ENCODE assay signal across 2 cellular contexts in the genomic region with DNA sequence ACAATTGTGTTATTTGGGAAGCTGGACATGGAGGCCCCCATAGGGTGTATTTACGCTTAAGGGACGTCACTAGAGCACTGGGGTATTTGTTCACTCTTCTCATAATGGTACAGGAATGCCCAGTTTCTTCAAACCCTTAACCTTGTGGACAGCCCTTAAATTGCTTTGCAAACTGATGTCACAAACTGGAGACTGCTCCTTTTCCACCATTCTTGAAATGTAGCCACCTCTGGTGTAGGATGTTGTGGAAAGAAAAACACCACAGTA.
TF ChIP-seq lines count a peak whose summit lies in the region.

No MANE protein-coding gene starts in this region.

TF ChIP-seq in H1, 55 proteins besides CTCF, POLR2A, EP300 and RAD21:
- no peak for TF ChIP-seq RXRA (IDR thresholded peaks at IDR 0.05; ENCODE audit: insufficient read depth, low read depth, low read length)
- TF ChIP-seq CBX8 (IDR thresholded peaks at IDR 0.05; ENCODE audit: borderline replicate concordance, low read depth, low read length) = no peak
- no peak for TF ChIP-seq RNF2 (IDR thresholded peaks at IDR 0.05; ENCODE audit: borderline replicate concordance, low read depth, low read length, missing control alignments, poor library complexity, severe bottlenecking)
- 0 out of 2 replicates have a peak, but pooled peaks have one; percentile 6 for TF ChIP-seq RBBP5 (IDR thresholded peaks at IDR 0.05; ENCODE audit: borderline replicate concordance, low read depth, low read length)
TF ChIP-seq in H1: peak in this region for 1.

TF ChIP-seq in neural cell, 6 proteins besides CTCF, POLR2A, EP300 and RAD21:
- TF ChIP-seq TAF1 (IDR thresholded peaks at IDR 0.05; ENCODE audit: low read depth) (peak; percentile 5), SMC3 (conservative IDR thresholded peaks at IDR 0.05; ENCODE audit: poor library complexity) (no peak)
